ENCODE assay signal across 8 cellular contexts in the genomic region with DNA sequence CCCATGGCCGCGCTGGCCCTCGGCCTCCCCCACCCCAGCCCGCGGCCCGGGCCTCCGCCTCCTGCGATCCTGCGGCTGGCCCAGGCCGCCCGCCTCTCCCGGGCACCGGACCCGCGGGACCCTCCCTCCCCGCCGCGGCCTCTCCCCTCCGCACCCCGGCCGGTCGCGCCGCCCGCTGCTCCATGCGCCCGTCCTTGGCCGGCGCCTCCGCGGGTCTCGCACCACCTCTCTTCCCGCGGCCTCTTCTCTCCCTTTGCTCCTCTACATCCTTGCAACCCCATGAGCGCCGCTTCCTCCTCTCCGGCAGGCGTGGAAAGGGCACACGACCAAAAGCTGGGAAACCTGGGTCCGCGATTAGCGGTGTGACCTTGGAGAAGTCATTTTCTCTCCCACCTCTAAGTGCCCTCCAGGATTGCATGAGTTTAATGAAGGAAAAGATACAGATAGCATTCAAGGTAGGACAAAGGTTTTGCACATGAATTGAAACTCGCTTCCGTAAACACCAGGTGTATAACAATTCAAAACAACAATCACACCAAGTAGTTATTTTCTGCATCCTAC. TPM values are rescaled to one million over a fixed set of nuclear protein-coding genes. Genes with fewer than 3 reads are reported as not detected.
A peak's percentile ranks its signal among the peaks of the same experiment; 100 is the strongest.
DNase-seq lines count a peak whose midpoint lies in the region; ATAC-seq lines count a peak whose summit lies in the region.

No MANE protein-coding gene starts in this region.

- peak; percentile 27 for ATAC-seq in HG02852 (IDR thresholded peaks at IDR 0.05; ENCODE audit: unreplicated experiment)

- peak overlapping the region; percentile 96 for H3K27ac Mint-ChIP-seq in activated CD4-positive, alpha-beta T cell treated with anti-CD3 and anti-CD28 coated beads, Interleukin-2, amount 10 ng/mL, durations not matched to agents 7 days and 5 days

- POLR2A ChIA-PET in activated CD4-positive, alpha-beta T cell treated with anti-CD3 and anti-CD28 coated beads, Interleukin-2, amount 10 ng/mL, durations not matched to agents 7 days and 5 days (lab: Charles Lee) = interaction anchor here (0.6 kb wide), 2 partner anchors 178 to 321 kb away, joined by 3 to 5 read pairs; no protein-coding TSS in a partner anchor

- 8% methylated on average over 44 of the region's 44 CpGs for WGBS in thymus

- H3K4me1 ChIP-seq in mucosa of stomach (ENCODE audit: control insufficient read depth, insufficient read depth, low read length) (peaks cover 5% of the 10 kb centered on the region), thymus (ENCODE audit: control insufficient read depth, insufficient read depth, low read length) (no peaks in the 10 kb centered on the region)

- no peaks in the 10 kb centered on the region for H3K36me3 ChIP-seq in mucosa of stomach (ENCODE audit: control insufficient read depth, insufficient read depth, low read length)
- no peaks in the 10 kb centered on the region for H3K36me3 ChIP-seq in thymus (ENCODE audit: control insufficient read depth, insufficient read depth)

- DNase-seq in activated CD4-positive, alpha-beta T cell treated with anti-CD3 and anti-CD28 coated beads for 48 hours = peak; percentile 46
- DNase-seq in activated CD4-positive, alpha-beta T cell treated with anti-CD3 and anti-CD28 coated beads, Interleukin-2, amount 50 U/mL, for 4 hours = no peak
- DNase-seq in NCI-H2171 (lab: John Stamatoyannopoulos, UW) (peak; percentile 37), epidermal melanocyte (ENCODE audit: insufficient read length, low spot score) (peak; percentile 78)
- peak; percentile 18 for DNase-seq in activated CD4-positive, alpha-beta T cell treated with anti-CD3 and anti-CD28 coated beads, Interleukin-2, amount 10 ng/mL, durations not matched to agents 7 days and 5 days

- CTCF ChIA-PET in activated CD4-positive, alpha-beta T cell treated with anti-CD3 and anti-CD28 coated beads, Interleukin-2, amount 10 ng/mL, durations not matched to agents 7 days and 5 days (lab: Charles Lee) = no interaction called here

- H3K9me3 ChIP-seq in mucosa of stomach (ENCODE audit: control insufficient read depth, low read length) (no peaks in the 10 kb centered on the region), thymus (ENCODE audit: control insufficient read depth) (no peaks in the 10 kb centered on the region)

- H3K4me3 Mint-ChIP-seq in activated CD4-positive, alpha-beta T cell treated with anti-CD3 and anti-CD28 coated beads, Interleukin-2, amount 10 ng/mL, durations not matched to agents 7 days and 5 days = peak overlapping the region; percentile 98

- H3K4me1 Mint-ChIP-seq in activated CD4-positive, alpha-beta T cell treated with anti-CD3 and anti-CD28 coated beads, Interleukin-2, amount 10 ng/mL, durations not matched to agents 7 days and 5 days = peaks cover 23% of the 10 kb centered on the region

- H3K9me3 Mint-ChIP-seq in activated CD4-positive, alpha-beta T cell treated with anti-CD3 and anti-CD28 coated beads, Interleukin-2, amount 10 ng/mL, durations not matched to agents 7 days and 5 days = no peaks in the 10 kb centered on the region

- peaks cover 11% of the 10 kb centered on the region for H3K36me3 Mint-ChIP-seq in activated CD4-positive, alpha-beta T cell treated with anti-CD3 and anti-CD28 coated beads, Interleukin-2, amount 10 ng/mL, durations not matched to agents 7 days and 5 days (ENCODE audit: low read depth)

- H3K9ac ChIP-seq in mucosa of stomach (ENCODE audit: low read length) = peak overlapping the region; percentile 47

- peaks cover 6% of the 10 kb centered on the region for H3K27me3 Mint-ChIP-seq in activated CD4-positive, alpha-beta T cell treated with anti-CD3 and anti-CD28 coated beads, Interleukin-2, amount 10 ng/mL, durations not matched to agents 7 days and 5 days

- H3K27me3 ChIP-seq in mucosa of stomach (ENCODE audit: control insufficient read depth, insufficient read depth, low read length) (no peaks in the 10 kb centered on the region), thymus (ENCODE audit: control insufficient read depth, insufficient read depth) (no peaks in the 10 kb centered on the region)

- H3K4me3 ChIP-seq in mucosa of stomach (ENCODE audit: low read length) (peak overlapping the region; percentile 25), thymus (ENCODE audit: low read length) (peak overlapping the region; percentile 84)

- no peak overlapping the region for H3K27ac ChIP-seq in thymus (ENCODE audit: low read depth)

RNA-seq across cellular contexts. Expression of gene SRPK2, which starts 0.4 kb away (rescaled TPM):
- total RNA-seq in activated CD4-positive, alpha-beta T cell treated with anti-CD3 and anti-CD28 coated beads, Interleukin-2, amount 10 ng/mL, durations not matched to agents 7 days and 5 days = 10 to 100 TPM; 48.5 to 53.6 TPM
- 23.0 TPM for polyA plus RNA-seq in thymus

Comparison
In these comparisons a context has a peak if more than half of its experiments do, and no peak if none do; other contexts are left out.
1. DNase-seq: peak in activated CD4-positive, alpha-beta T cell treated with anti-CD3 and anti-CD28 coated beads for 48 hours (single experiment), NCI-H2171 (single experiment), activated CD4-positive, alpha-beta T cell treated with anti-CD3 and anti-CD28 coated beads, Interleukin-2, amount 10 ng/mL, durations not matched to agents 7 days and 5 days (single experiment) and epidermal melanocyte (single experiment); none in activated CD4-positive, alpha-beta T cell treated with anti-CD3 and anti-CD28 coated beads, Interleukin-2, amount 50 U/mL, for 4 hours (0 of 2).